In the genomic region with DNA sequence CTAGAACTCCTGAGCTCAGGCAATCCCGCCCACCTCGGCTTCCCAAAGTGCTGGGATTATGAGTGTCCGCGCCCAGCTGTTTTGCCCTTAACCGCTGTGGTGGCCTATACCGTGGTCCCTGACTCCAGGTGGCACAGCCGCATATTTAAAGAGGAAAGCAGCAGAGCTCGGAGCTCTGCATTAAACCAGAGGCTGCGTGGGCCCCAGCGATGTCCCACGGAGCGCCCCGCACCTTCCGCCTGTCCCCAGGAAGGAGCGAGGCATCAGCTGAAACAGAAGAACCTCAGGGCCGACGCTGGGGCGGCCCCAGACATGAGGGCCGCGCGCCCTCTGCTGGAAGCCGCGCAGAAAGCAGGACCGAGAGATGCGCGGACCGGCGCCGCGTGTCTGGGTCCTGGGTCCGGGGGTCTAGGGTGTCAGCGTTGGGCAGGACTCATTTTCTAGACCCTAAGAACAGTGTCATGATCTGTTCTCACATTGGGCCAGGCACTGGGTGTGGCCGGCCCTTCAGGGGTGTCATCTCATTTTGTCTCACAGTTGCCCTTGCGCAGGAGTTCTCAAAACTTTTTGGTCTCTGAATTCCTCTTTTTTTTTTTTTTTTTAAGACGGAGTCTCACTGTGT, we compare ENCODE assay signal across 8 cellular contexts. TPM values are rescaled to one million over a fixed set of nuclear protein-coding genes. Genes with fewer than 3 reads are reported as not detected.
DNase-seq lines count a peak whose midpoint lies in the region; ATAC-seq and TF ChIP-seq lines count a peak whose summit lies in the region.

No MANE protein-coding gene starts in this region.

- H3K4me1 Mint-ChIP-seq in naive B cell = peaks cover 7 to 21% (median 8%) of the 10 kb centered on the region in 3 donors

- no peak overlapping the region for H2AFZ ChIP-seq in OCI-LY1 (ENCODE audit: low read length)

- H3K27me3 Mint-ChIP-seq in naive B cell = peaks cover 0 to 20% (median 6%) of the 10 kb centered on the region in 3 donors

- no peaks in the 10 kb centered on the region for H3K36me3 ChIP-seq in OCI-LY1 (ENCODE audit: insufficient read depth, low read length)

- H3K36me3 Mint-ChIP-seq in naive B cell = no peaks in the 10 kb centered on the region

- TF ChIP-seq CTCF in OCI-LY1 (IDR thresholded peaks at IDR 0.05; ENCODE audit: low read length) = peak; percentile 95
- TF ChIP-seq CTCF in epithelial cell of esophagus (IDR thresholded peaks at IDR 0.05; ENCODE audit: insufficient read depth, low read depth, low read length, missing control alignments) = peak; percentile 87

- ATAC-seq in HG02885 (IDR thresholded peaks at IDR 0.05; ENCODE audit: poor library complexity, unreplicated experiment) (peak; percentile 62), naive B cell (ENCODE audit: low read depth in 2 of 2) (peak; percentile 74 to 75), HG03025 (IDR thresholded peaks at IDR 0.05; ENCODE audit: low FRiP score, unreplicated experiment) (no peak)

- no peaks in the 10 kb centered on the region for H3K9me3 ChIP-seq in OCI-LY1 (ENCODE audit: low read length)

- no peak overlapping the region for H3K27ac Mint-ChIP-seq in naive B cell

- no peaks in the 10 kb centered on the region for H3F3A ChIP-seq in OCI-LY1 (ENCODE audit: insufficient read depth, low read length)

- H3K4me1 ChIP-seq in OCI-LY1 (ENCODE audit: insufficient read depth, low read length, severe bottlenecking) = peaks cover 10% of the 10 kb centered on the region

- no peaks in the 10 kb centered on the region for H3K79me2 ChIP-seq in OCI-LY1 (ENCODE audit: insufficient read depth, low read length)

- H3K4me3 Mint-ChIP-seq in naive B cell = peak overlapping the region in 5 of 8 donors; percentile 20 to 66 (median 46)

- no peaks in the 10 kb centered on the region for H3K27me3 ChIP-seq in OCI-LY1 (ENCODE audit: insufficient read depth, low read length)

- H3K9me2 ChIP-seq in OCI-LY1 (ENCODE audit: low read depth, low read length) = no peaks in the 10 kb centered on the region

- H3K27ac ChIP-seq in OCI-LY1 (ENCODE audit: low read depth, low read length, poor library complexity, severe bottlenecking) = no peak overlapping the region

- no peaks in the 10 kb centered on the region for H3K9me3 Mint-ChIP-seq in naive B cell

- H3K9ac ChIP-seq in OCI-LY1 (ENCODE audit: low read length) = no peak overlapping the region

- H3K4me3 ChIP-seq in OCI-LY1 (ENCODE audit: low read depth, low read length, poor library complexity, severe bottlenecking) = no peak overlapping the region
- no peak overlapping the region for H3K4me3 ChIP-seq in epithelial cell of esophagus (ENCODE audit: low read length)

- DNase-seq in COLO829 (ENCODE audit: low spot score) (peak; percentile 57), epithelial cell of esophagus (ENCODE audit: low read depth) (peak; percentile 58), naive B cell (peak; percentile 69)
- peak; percentile 29 for DNase-seq in activated CD8-positive, alpha-beta memory T cell treated with anti-CD3 and anti-CD28 coated beads, Interleukin-2, amount 50 U/mL, for 24 hours (ENCODE audit: extremely low read depth)
- peak; percentile 23 to 45 for DNase-seq in stimulated activated CD8-positive, alpha-beta memory T cell treated with anti-CD3 and anti-CD28 coated beads, Interleukin-7, amount 100 ng/mL, for 4 hours (ENCODE audit: low read depth in 2 of 2)

- no peaks in the 10 kb centered on the region for H4K20me1 ChIP-seq in OCI-LY1 (ENCODE audit: insufficient read depth, low read length)

- H3K4me2 ChIP-seq in OCI-LY1 (ENCODE audit: low read length) = no peak overlapping the region; the same call in 1 of the 2 replicates

RNA-seq across cellular contexts. Expression of a gene that starts 37.7 kb away (rescaled TPM):
- under 1 TPM in 1 of 6 donors, not detected in 5; 0.17 TPM for polyA plus RNA-seq in naive B cell (ENCODE audit: low read depth in 6 of 6)

RNA-seq across cellular contexts. Expression of a gene that starts 49.6 kb away (rescaled TPM):
- not detected for polyA plus RNA-seq in naive B cell (ENCODE audit: low read depth in 6 of 6)
